ENCODE assay signal across 1 cellular context in genomic region chr16:2223375-2224182, GRCh38.
TF ChIP-seq lines count a peak whose summit lies in the region.

Gene E4F1 (plus strand): TSS chr16:2223591. CDS start chr16:2223614, 23 bp downstream.

TF ChIP-seq in HepG2, 621 proteins besides CTCF, POLR2A, EP300 and RAD21 (continued from another document and continues in another):
- TF ChIP-seq, protein P1, sequence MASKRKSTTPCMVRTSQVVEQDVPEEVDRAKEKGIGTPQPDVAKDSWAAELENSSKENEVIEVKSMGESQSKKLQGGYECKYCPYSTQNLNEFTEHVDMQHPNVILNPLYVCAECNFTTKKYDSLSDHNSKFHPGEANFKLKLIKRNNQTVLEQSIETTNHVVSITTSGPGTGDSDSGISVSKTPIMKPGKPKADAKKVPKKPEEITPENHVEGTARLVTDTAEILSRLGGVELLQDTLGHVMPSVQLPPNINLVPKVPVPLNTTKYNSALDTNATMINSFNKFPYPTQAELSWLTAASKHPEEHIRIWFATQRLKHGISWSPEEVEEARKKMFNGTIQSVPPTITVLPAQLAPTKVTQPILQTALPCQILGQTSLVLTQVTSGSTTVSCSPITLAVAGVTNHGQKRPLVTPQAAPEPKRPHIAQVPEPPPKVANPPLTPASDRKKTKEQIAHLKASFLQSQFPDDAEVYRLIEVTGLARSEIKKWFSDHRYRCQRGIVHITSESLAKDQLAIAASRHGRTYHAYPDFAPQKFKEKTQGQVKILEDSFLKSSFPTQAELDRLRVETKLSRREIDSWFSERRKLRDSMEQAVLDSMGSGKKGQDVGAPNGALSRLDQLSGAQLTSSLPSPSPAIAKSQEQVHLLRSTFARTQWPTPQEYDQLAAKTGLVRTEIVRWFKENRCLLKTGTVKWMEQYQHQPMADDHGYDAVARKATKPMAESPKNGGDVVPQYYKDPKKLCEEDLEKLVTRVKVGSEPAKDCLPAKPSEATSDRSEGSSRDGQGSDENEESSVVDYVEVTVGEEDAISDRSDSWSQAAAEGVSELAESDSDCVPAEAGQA (IDR thresholded peaks at IDR 0.05; ENCODE audit: low read depth) = peak; percentile 99
- TF ChIP-seq, protein P1 (CRISPR knock-in tag; IDR thresholded peaks at IDR 0.05; ENCODE audit: borderline replicate concordance) = no peak
- TF ChIP-seq ZNF713 (CRISPR knock-in tag; IDR thresholded peaks at IDR 0.05) (no peak), ZC3H13 (CRISPR knock-in tag; IDR thresholded peaks at IDR 0.05) (no peak), FLYWCH1 (CRISPR knock-in tag; IDR thresholded peaks at IDR 0.05) (no peak), SAP130 (CRISPR knock-in tag; IDR thresholded peaks at IDR 0.05; ENCODE audit: low read depth) (peak; percentile 98), SMARCE1 (IDR thresholded peaks at IDR 0.05; ENCODE audit: borderline replicate concordance) (no peak), SIN3A (IDR thresholded peaks at IDR 0.05; ENCODE audit: borderline replicate concordance, low read depth, low read length) (peak; percentile 72; the same call in 1 of the 2 replicates), MATR3 (CRISPR knock-in tag; IDR thresholded peaks at IDR 0.05) (no peak), NCOA5 (CRISPR knock-in tag; IDR thresholded peaks at IDR 0.05) (no peak), ZNF274 (CRISPR knock-in tag; IDR thresholded peaks at IDR 0.05) (no peak; the same call in 1 of the 2 replicates), DNMT3B (CRISPR knock-in tag; conservative IDR thresholded peaks at IDR 0.05) (no peak), KLF11 (CRISPR knock-in tag; IDR thresholded peaks at IDR 0.05) (no peak), MAFK (conservative IDR thresholded peaks at IDR 0.05 in 1 of 2, IDR thresholded peaks at IDR 0.05 in 1 of 2; ENCODE audit: low read length in 2 of 2) (no peak), KAT2B (IDR thresholded peaks at IDR 0.05; ENCODE audit: borderline replicate concordance, low read depth, low read length) (no peak), GABPA (IDR thresholded peaks at IDR 0.05; ENCODE audit: low read depth, low read length) (no peak), GABPA (CRISPR knock-in tag; IDR thresholded peaks at IDR 0.05; ENCODE audit: low read depth) (peak; percentile 71), E2F5 (CRISPR knock-in tag; conservative IDR thresholded peaks at IDR 0.05) (no peak; the same call in 1 of the 2 replicates), HMGXB4 (CRISPR knock-in tag; IDR thresholded peaks at IDR 0.05; ENCODE audit: borderline replicate concordance in 1 of 2, low read depth in 1 of 2) (peak; percentile 69 to 95; a peak in 3 of 4 replicates), SRSF9 (IDR thresholded peaks at IDR 0.05; ENCODE audit: borderline replicate concordance, insufficient read depth, low read depth, low read length, poor library complexity, severe bottlenecking) (no peak), ZNF180 (CRISPR knock-in tag; IDR thresholded peaks at IDR 0.05; ENCODE audit: borderline replicate concordance, low read depth) (0 out of 2 replicates have a peak, but pooled peaks have one; percentile 75), ZNF10 (CRISPR knock-in tag; IDR thresholded peaks at IDR 0.05; ENCODE audit: borderline replicate concordance, low read depth) (no peak), NR2C2 (CRISPR knock-in tag; IDR thresholded peaks at IDR 0.05; ENCODE audit: borderline replicate concordance) (peak; percentile 82), FOXC1 (CRISPR knock-in tag; IDR thresholded peaks at IDR 0.05; ENCODE audit: borderline replicate concordance) (no peak), TBL1XR1 (IDR thresholded peaks at IDR 0.05; ENCODE audit: borderline replicate concordance, low read length, partially characterized antibody) (no peak), ZNF577 (CRISPR knock-in tag; IDR thresholded peaks at IDR 0.05; ENCODE audit: borderline replicate concordance, low read depth) (no peak), ZNF33A (CRISPR knock-in tag; IDR thresholded peaks at IDR 0.05; ENCODE audit: borderline replicate concordance) (no peak), TRIM24 (CRISPR knock-in tag; IDR thresholded peaks at IDR 0.05) (no peak), BORCS8-MEF2B (CRISPR knock-in tag; IDR thresholded peaks at IDR 0.05) (peak; percentile 55; the same call in 1 of the 2 replicates), ZNF317 (CRISPR knock-in tag; IDR thresholded peaks at IDR 0.05) (peak; percentile 28; the same call in 1 of the 2 replicates), NFE2L2 (IDR thresholded peaks at IDR 0.05; ENCODE audit: low read length) (no peak), RFX3 (CRISPR knock-in tag; IDR thresholded peaks at IDR 0.05) (peak; percentile 95), HOXA3 (CRISPR knock-in tag; IDR thresholded peaks at IDR 0.05) (peak; percentile 100), SIX1 (CRISPR knock-in tag; IDR thresholded peaks at IDR 0.05; ENCODE audit: borderline replicate concordance) (0 out of 2 replicates have a peak, but pooled peaks have one; percentile 10), PITX1 (CRISPR knock-in tag; IDR thresholded peaks at IDR 0.05) (peak; percentile 90), SOX6 (IDR thresholded peaks at IDR 0.05) (no peak), SOX6 (CRISPR knock-in tag; IDR thresholded peaks at IDR 0.05) (peak; percentile 71), ZSCAN20 (CRISPR knock-in tag; IDR thresholded peaks at IDR 0.05; ENCODE audit: borderline replicate concordance) (peak; percentile 81; the same call in 1 of the 2 replicates), ZBTB43 (CRISPR knock-in tag; conservative IDR thresholded peaks at IDR 0.05) (peak; percentile 53; the same call in 1 of the 2 replicates), SMAD3 (CRISPR knock-in tag; IDR thresholded peaks at IDR 0.05) (0 out of 2 replicates have a peak, but pooled peaks have one; percentile 14), ISL2 (CRISPR knock-in tag; IDR thresholded peaks at IDR 0.05) (no peak; the same call in 1 of the 2 replicates), ZNF501 (CRISPR knock-in tag; IDR thresholded peaks at IDR 0.05) (peak; percentile 92), MBD4 (IDR thresholded peaks at IDR 0.05; ENCODE audit: borderline replicate concordance, low read length) (no peak), ZNF562 (CRISPR knock-in tag; IDR thresholded peaks at IDR 0.05; ENCODE audit: borderline replicate concordance) (no peak), TCF7L2 (IDR thresholded peaks at IDR 0.05; ENCODE audit: low read depth, low read length) (no peak), THAP11 (CRISPR knock-in tag; IDR thresholded peaks at IDR 0.05) (peak; percentile 92), MTA1 (CRISPR knock-in tag; IDR thresholded peaks at IDR 0.05; ENCODE audit: borderline replicate concordance) (peak; percentile 92; the same call in 1 of the 2 replicates), TAF15 (IDR thresholded peaks at IDR 0.05; ENCODE audit: low read depth, low read length, poor library complexity, severe bottlenecking) (no peak), ZBTB7A (CRISPR knock-in tag; IDR thresholded peaks at IDR 0.05) (no peak), ZFP41 (CRISPR knock-in tag; IDR thresholded peaks at IDR 0.05; ENCODE audit: borderline replicate concordance) (no peak), ARNT2 (CRISPR knock-in tag; IDR thresholded peaks at IDR 0.05; ENCODE audit: low read depth) (peak; percentile 92)
- TF ChIP-seq, protein P2, sequence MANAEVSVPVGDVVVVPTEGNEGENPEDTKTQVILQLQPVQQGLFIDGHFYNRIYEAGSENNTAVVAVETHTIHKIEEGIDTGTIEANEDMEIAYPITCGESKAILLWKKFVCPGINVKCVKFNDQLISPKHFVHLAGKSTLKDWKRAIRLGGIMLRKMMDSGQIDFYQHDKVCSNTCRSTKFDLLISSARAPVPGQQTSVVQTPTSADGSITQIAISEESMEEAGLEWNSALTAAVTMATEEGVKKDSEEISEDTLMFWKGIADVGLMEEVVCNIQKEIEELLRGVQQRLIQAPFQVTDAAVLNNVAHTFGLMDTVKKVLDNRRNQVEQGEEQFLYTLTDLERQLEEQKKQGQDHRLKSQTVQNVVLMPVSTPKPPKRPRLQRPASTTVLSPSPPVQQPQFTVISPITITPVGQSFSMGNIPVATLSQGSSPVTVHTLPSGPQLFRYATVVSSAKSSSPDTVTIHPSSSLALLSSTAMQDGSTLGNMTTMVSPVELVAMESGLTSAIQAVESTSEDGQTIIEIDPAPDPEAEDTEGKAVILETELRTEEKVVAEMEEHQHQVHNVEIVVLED (CRISPR knock-in tag; IDR thresholded peaks at IDR 0.05; ENCODE audit: borderline replicate concordance) = peak; percentile 95
- TF ChIP-seq, protein P3, sequence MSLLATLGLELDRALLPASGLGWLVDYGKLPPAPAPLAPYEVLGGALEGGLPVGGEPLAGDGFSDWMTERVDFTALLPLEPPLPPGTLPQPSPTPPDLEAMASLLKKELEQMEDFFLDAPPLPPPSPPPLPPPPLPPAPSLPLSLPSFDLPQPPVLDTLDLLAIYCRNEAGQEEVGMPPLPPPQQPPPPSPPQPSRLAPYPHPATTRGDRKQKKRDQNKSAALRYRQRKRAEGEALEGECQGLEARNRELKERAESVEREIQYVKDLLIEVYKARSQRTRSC (CRISPR knock-in tag; IDR thresholded peaks at IDR 0.05; ENCODE audit: low read depth) = no peak
- TF ChIP-seq, protein P4, sequence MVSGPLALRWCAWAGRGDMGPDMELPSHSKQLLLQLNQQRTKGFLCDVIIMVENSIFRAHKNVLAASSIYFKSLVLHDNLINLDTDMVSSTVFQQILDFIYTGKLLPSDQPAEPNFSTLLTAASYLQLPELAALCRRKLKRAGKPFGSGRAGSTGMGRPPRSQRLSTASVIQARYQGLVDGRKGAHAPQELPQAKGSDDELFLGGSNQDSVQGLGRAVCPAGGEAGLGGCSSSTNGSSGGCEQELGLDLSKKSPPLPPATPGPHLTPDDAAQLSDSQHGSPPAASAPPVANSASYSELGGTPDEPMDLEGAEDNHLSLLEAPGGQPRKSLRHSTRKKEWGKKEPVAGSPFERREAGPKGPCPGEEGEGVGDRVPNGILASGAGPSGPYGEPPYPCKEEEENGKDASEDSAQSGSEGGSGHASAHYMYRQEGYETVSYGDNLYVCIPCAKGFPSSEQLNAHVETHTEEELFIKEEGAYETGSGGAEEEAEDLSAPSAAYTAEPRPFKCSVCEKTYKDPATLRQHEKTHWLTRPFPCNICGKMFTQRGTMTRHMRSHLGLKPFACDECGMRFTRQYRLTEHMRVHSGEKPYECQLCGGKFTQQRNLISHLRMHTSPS (CRISPR knock-in tag; IDR thresholded peaks at IDR 0.05; ENCODE audit: low read depth) = no peak
- TF ChIP-seq, protein P5, sequence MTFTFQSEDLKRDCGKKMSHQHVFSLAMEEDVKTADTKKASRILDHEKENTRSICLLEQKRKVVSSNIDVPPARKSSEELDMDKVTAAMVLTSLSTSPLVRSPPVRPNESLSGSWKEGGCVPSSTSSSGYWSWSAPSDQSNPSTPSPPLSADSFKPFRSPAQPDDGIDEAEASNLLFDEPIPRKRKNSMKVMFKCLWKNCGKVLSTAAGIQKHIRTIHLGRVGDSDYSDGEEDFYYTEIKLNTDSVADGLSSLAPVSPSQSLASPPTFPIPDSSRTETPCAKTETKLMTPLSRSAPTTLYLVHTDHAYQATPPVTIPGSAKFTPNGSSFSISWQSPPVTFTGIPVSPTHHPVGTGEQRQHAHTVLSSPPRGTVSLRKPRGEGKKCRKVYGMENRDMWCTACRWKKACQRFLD (CRISPR knock-in tag; IDR thresholded peaks at IDR 0.05; ENCODE audit: borderline replicate concordance) = no peak; the same call in 1 of the 2 replicates
